In the genomic region with DNA sequence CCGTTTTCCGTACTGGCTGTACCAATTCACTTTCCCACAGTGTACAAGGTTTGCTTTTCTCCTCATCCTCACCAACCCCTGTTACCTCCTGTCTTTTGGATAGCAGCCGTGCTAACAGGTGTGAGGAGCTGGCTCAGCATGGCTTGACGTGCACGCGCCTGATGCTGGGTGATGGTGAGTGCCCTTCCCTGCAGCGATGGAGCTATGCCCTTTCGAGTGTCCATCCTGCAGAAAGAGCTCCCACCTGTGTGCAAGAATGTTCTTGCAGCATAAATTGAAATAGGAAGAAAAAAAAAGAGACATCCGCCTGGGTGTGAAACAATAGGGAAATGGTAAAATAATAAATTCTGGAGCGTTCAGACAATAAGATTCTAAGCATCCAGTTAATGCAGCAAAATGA, we compare ENCODE assay signal across 22 cellular contexts.
"Had no signal": no experiment of that assay in that cellular context is flagged by ENCODE, and none has a peak within 500 bp of the region (broad histone marks: within the 10 kb centered on the region; RNA-seq: fewer than 3 reads in every experiment).

No MANE protein-coding gene starts in this region.

- H3K4me3 ChIP-seq: colonic mucosa, lung, tibial artery had no signal

- FAIRE-seq: keratinocyte had no signal

- ATAC-seq: activated CD8-positive, alpha-beta T cell treated with anti-CD3 and anti-CD28 coated beads, Interleukin-2, amount 10 ng/mL, durations not matched to agents 7 days and 5 days had no signal

- H3K9me3 Mint-ChIP-seq: activated CD4-positive, alpha-beta T cell treated with anti-CD3 and anti-CD28 coated beads, Interleukin-2, amount 10 ng/mL, durations not matched to agents 7 days and 5 days; activated naive CD8-positive, alpha-beta T cell treated with anti-CD3 and anti-CD28 coated beads, Interleukin-2, amount 10 ng/mL, durations not matched to agents 7 days and 5 days; activated T-cell treated with anti-CD3 and anti-CD28 coated beads, Interleukin-2, amount 50 U/mL, for 24 hours; activated T-helper 2 cell treated with anti-CD3 and anti-CD28 coated beads, Interferon-gamma antibody, Interleukin-2, Interleukin-4, amounts not matched to agents 10 μg/mL and 5 μg/mL and 100 μg/mL, durations not matched to agents 14 hours and 24 hours and 36 hours; brain; central memory CD8-positive, alpha-beta T cell; endodermal cell; mesothelial cell of epicardium; nephron had no signal

- H3K27ac Mint-ChIP-seq: activated CD4-positive, alpha-beta T cell treated with anti-CD3 and anti-CD28 coated beads, Interleukin-2, amount 10 ng/mL, durations not matched to agents 7 days and 5 days; activated CD8-positive, alpha-beta T cell treated with anti-CD3 and anti-CD28 coated beads, Interleukin-2, amount 10 ng/mL, durations not matched to agents 7 days and 5 days; activated naive CD8-positive, alpha-beta T cell treated with anti-CD3 and anti-CD28 coated beads, Interleukin-2, amount 10 ng/mL, durations not matched to agents 7 days and 5 days; activated T-cell treated with anti-CD3 and anti-CD28 coated beads, Interleukin-2, amount 50 U/mL, for 24 hours; activated T-helper 2 cell treated with anti-CD3 and anti-CD28 coated beads, Interferon-gamma antibody, Interleukin-2, Interleukin-4, amounts not matched to agents 10 μg/mL and 5 μg/mL and 100 μg/mL, durations not matched to agents 14 hours and 24 hours and 36 hours; brain; endodermal cell; mesothelial cell of epicardium; nephron had no signal

- H3K36me3 ChIP-seq: colonic mucosa, tibial artery had no signal

- H3K27me3 ChIP-seq: colonic mucosa had no signal

- H3K36me3 Mint-ChIP-seq: activated naive CD8-positive, alpha-beta T cell treated with anti-CD3 and anti-CD28 coated beads, Interleukin-2, amount 10 ng/mL, durations not matched to agents 7 days and 5 days; brain; mesothelial cell of epicardium had no signal

- H3K4me1 Mint-ChIP-seq: activated CD4-positive, alpha-beta T cell treated with anti-CD3 and anti-CD28 coated beads, Interleukin-2, amount 10 ng/mL, durations not matched to agents 7 days and 5 days; activated naive CD8-positive, alpha-beta T cell treated with anti-CD3 and anti-CD28 coated beads, Interleukin-2, amount 10 ng/mL, durations not matched to agents 7 days and 5 days; brain; central memory CD8-positive, alpha-beta T cell; mesothelial cell of epicardium; nephron had no signal

- H3K4me1 ChIP-seq: colonic mucosa, tibial artery had no signal

- H3K27ac ChIP-seq: colonic mucosa, tibial artery had no signal

- DNase-seq: activated CD4-positive, alpha-beta T cell treated with anti-CD3 and anti-CD28 coated beads, Interleukin-2, amount 10 ng/mL, durations not matched to agents 7 days and 5 days; activated CD8-positive, alpha-beta T cell treated with anti-CD3 and anti-CD28 coated beads, Interleukin-2, amount 10 ng/mL, durations not matched to agents 7 days and 5 days; activated naive CD4-positive, alpha-beta T cell treated with Interleukin-2 at 50 U/mL for 16 hours; activated naive CD8-positive, alpha-beta T cell treated with anti-CD3 and anti-CD28 coated beads, Interleukin-2, amount 10 ng/mL, durations not matched to agents 7 days and 5 days; activated T-cell treated with anti-CD3 and anti-CD28 coated beads, Interleukin-2, amount 50 U/mL, for 24 hours; colonic mucosa; endodermal cell; foreskin melanocyte; glutamatergic neuron; hypothalamus; stimulated activated CD4-positive, alpha-beta T cell treated with anti-CD3 and anti-CD28 coated beads, Interleukin-1b, Interleukin-23, amount 100 ng/mL, for 48 hours; stimulated activated CD8-positive, alpha-beta memory T cell treated with anti-CD3 and anti-CD28 coated beads, Interleukin-4, amount 100 ng/mL, for 48 hours; stimulated activated naive CD4-positive, alpha-beta T cell treated with Interleukin-2 at 50 U/mL for 16 hours; T-helper 9 cell had no signal

- H3K9me3 ChIP-seq: colonic mucosa, tibial artery had no signal

- H3K4me3 Mint-ChIP-seq: activated CD4-positive, alpha-beta T cell treated with anti-CD3 and anti-CD28 coated beads, Interleukin-2, amount 10 ng/mL, durations not matched to agents 7 days and 5 days; activated CD8-positive, alpha-beta T cell treated with anti-CD3 and anti-CD28 coated beads, Interleukin-2, amount 10 ng/mL, durations not matched to agents 7 days and 5 days; activated naive CD8-positive, alpha-beta T cell treated with anti-CD3 and anti-CD28 coated beads, Interleukin-2, amount 10 ng/mL, durations not matched to agents 7 days and 5 days; activated T-cell treated with anti-CD3 and anti-CD28 coated beads, Interleukin-2, amount 50 U/mL, for 24 hours; brain; central memory CD8-positive, alpha-beta T cell; endodermal cell; mesothelial cell of epicardium; nephron had no signal
